1 cellular context compared by ENCODE assay signal in the genomic region with DNA sequence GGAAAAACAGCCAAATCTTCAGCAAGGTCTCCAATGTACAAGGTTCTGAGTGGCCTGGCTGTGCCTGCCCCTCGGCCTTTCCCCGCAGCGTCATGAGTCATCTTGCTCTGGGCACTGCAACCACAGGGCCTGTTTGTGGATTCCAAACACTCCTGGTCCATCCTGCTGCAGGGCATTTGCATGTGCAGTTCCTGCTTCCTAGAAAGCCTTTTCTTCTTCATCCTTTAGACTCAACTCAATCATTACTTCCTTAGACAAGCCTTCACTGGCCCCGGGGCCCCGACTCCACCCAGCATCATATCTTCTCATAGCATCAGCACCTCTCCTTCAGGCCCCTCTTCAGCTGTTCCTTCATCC.
TF ChIP-seq lines count a peak whose summit lies in the region.

No MANE protein-coding gene starts in this region.

TF ChIP-seq in HepG2, 621 proteins besides CTCF, POLR2A, EP300 and RAD21 (continued from another document and continues in another):
- TF ChIP-seq STAT6 (CRISPR knock-in tag; IDR thresholded peaks at IDR 0.05; ENCODE audit: borderline replicate concordance), result no peak
- TF ChIP-seq, protein P1, sequence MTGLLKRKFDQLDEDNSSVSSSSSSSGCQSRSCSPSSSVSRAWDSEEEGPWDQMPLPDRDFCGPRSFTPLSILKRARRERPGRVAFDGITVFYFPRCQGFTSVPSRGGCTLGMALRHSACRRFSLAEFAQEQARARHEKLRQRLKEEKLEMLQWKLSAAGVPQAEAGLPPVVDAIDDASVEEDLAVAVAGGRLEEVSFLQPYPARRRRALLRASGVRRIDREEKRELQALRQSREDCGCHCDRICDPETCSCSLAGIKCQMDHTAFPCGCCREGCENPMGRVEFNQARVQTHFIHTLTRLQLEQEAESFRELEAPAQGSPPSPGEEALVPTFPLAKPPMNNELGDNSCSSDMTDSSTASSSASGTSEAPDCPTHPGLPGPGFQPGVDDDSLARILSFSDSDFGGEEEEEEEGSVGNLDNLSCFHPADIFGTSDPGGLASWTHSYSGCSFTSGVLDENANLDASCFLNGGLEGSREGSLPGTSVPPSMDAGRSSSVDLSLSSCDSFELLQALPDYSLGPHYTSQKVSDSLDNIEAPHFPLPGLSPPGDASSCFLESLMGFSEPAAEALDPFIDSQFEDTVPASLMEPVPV (CRISPR knock-in tag; IDR thresholded peaks at IDR 0.05), result no peak
- no peak for TF ChIP-seq HOXA5 (CRISPR knock-in tag; IDR thresholded peaks at IDR 0.05)
- TF ChIP-seq KAT8 (CRISPR knock-in tag; IDR thresholded peaks at IDR 0.05), result peak; percentile 53; the same call in 1 of the 2 replicates
- TF ChIP-seq IKZF1 (IDR thresholded peaks at IDR 0.05), result no peak
- TF ChIP-seq GATAD1 (CRISPR knock-in tag; IDR thresholded peaks at IDR 0.05), result no peak; the same call in 1 of the 2 replicates
- TF ChIP-seq RXRA (CRISPR knock-in tag; IDR thresholded peaks at IDR 0.05), result peak; percentile 52; the same call in 1 of the 2 replicates
- no peak for TF ChIP-seq ZNF747 (CRISPR knock-in tag; IDR thresholded peaks at IDR 0.05; ENCODE audit: borderline replicate concordance)
- TF ChIP-seq, protein P2, sequence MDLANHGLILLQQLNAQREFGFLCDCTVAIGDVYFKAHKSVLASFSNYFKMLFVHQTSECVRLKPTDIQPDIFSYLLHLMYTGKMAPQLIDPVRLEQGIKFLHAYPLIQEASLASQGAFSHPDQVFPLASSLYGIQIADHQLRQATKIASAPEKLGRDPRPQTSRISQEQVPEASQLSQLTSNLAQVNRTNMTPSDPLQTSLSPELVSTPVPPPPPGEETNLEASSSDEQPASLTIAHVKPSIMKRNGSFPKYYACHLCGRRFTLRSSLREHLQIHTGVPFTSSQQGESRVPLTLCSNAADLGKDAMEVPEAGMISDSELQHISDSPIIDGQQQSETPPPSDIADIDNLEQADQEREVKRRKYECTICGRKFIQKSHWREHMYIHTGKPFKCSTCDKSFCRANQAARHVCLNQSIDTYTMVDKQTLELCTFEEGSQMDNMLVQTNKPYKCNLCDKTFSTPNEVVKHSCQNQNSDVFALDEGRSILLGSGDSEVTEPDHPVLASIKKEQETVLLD (CRISPR knock-in tag; IDR thresholded peaks at IDR 0.05; ENCODE audit: low read depth), result no peak
- no peak for TF ChIP-seq ARID2 (CRISPR knock-in tag; IDR thresholded peaks at IDR 0.05; ENCODE audit: borderline replicate concordance)
- TF ChIP-seq SIX1 (CRISPR knock-in tag; IDR thresholded peaks at IDR 0.05; ENCODE audit: borderline replicate concordance), result no peak
- no peak for TF ChIP-seq SPEN (CRISPR knock-in tag; IDR thresholded peaks at IDR 0.05; ENCODE audit: low read depth)
- no peak for TF ChIP-seq ZNF17 (CRISPR knock-in tag; IDR thresholded peaks at IDR 0.05)
- peak; percentile 19; the same call in 1 of the 2 replicates for TF ChIP-seq NFYB (CRISPR knock-in tag; IDR thresholded peaks at IDR 0.05)
- peak; percentile 36; the same call in 1 of the 2 replicates for TF ChIP-seq MYC (CRISPR knock-in tag; IDR thresholded peaks at IDR 0.05; ENCODE audit: borderline replicate concordance)
- 0 out of 2 replicates have a peak, but pooled peaks have one; percentile 36 for TF ChIP-seq ZMAT3 (CRISPR knock-in tag; conservative IDR thresholded peaks at IDR 0.05)
- TF ChIP-seq, protein P3, sequence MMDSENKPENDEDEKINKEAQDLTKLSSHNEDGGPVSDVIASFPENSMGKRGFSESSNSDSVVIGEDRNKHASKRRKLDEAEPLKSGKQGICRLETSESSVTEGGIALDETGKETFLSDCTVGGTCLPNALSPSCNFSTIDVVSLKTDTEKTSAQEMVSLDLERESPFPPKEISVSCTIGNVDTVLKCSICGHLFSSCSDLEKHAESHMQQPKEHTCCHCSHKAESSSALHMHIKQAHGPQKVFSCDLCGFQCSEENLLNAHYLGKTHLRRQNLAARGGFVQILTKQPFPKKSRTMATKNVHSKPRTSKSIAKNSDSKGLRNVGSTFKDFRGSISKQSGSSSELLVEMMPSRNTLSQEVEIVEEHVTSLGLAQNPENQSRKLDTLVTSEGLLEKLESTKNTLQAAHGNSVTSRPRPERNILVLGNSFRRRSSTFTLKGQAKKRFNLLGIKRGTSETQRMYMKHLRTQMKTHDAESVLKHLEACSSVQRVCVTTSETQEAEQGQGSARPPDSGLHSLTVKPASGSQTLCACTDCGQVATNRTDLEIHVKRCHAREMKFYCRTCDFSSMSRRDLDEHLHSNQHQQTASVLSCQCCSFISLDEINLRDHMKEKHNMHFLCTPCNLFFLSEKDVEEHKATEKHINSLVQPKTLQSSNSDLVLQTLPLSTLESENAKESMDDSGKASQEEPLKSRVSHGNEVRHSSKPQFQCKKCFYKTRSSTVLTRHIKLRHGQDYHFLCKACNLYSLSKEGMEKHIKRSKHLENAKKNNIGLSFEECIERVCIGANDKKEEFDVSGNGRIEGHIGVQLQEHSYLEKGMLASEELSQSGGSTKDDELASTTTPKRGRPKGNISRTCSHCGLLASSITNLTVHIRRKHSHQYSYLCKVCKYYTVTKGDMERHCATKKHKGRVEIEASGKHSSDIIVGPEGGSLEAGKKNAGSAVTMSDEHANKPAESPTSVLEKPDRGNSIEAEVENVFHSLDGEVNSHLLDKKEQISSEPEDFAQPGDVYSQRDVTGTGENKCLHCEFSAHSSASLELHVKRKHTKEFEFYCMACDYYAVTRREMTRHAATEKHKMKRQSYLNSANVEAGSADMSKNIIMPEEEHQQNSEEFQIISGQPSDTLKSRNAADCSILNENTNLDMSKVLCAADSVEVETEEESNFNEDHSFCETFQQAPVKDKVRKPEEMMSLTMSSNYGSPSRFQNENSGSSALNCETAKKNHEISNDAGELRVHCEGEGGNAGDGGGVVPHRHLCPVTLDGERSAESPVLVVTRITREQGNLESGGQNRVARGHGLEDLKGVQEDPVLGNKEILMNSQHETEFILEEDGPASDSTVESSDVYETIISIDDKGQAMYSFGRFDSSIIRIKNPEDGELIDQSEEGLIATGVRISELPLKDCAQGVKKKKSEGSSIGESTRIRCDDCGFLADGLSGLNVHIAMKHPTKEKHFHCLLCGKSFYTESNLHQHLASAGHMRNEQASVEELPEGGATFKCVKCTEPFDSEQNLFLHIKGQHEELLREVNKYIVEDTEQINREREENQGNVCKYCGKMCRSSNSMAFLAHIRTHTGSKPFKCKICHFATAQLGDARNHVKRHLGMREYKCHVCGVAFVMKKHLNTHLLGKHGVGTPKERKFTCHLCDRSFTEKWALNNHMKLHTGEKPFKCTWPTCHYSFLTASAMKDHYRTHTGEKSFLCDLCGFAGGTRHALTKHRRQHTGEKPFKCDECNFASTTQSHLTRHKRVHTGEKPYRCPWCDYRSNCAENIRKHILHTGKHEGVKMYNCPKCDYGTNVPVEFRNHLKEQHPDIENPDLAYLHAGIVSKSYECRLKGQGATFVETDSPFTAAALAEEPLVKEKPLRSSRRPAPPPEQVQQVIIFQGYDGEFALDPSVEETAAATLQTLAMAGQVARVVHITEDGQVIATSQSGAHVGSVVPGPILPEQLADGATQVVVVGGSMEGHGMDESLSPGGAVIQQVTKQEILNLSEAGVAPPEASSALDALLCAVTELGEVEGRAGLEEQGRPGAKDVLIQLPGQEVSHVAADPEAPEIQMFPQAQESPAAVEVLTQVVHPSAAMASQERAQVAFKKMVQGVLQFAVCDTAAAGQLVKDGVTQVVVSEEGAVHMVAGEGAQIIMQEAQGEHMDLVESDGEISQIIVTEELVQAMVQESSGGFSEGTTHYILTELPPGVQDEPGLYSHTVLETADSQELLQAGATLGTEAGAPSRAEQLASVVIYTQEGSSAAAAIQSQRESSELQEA (CRISPR knock-in tag; IDR thresholded peaks at IDR 0.05; ENCODE audit: not compliant biosample characterization), result no peak
- no peak for TF ChIP-seq REXO4 (CRISPR knock-in tag; IDR thresholded peaks at IDR 0.05; ENCODE audit: borderline replicate concordance)
- TF ChIP-seq IRX3 (CRISPR knock-in tag; IDR thresholded peaks at IDR 0.05; ENCODE audit: borderline replicate concordance, low read depth), result no peak
- TF ChIP-seq, protein P4, sequence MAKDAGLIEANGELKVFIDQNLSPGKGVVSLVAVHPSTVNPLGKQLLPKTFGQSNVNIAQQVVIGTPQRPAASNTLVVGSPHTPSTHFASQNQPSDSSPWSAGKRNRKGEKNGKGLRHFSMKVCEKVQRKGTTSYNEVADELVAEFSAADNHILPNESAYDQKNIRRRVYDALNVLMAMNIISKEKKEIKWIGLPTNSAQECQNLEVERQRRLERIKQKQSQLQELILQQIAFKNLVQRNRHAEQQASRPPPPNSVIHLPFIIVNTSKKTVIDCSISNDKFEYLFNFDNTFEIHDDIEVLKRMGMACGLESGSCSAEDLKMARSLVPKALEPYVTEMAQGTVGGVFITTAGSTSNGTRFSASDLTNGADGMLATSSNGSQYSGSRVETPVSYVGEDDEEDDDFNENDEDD (CRISPR knock-in tag; IDR thresholded peaks at IDR 0.05; ENCODE audit: borderline replicate concordance), result no peak
- TF ChIP-seq, protein P5, sequence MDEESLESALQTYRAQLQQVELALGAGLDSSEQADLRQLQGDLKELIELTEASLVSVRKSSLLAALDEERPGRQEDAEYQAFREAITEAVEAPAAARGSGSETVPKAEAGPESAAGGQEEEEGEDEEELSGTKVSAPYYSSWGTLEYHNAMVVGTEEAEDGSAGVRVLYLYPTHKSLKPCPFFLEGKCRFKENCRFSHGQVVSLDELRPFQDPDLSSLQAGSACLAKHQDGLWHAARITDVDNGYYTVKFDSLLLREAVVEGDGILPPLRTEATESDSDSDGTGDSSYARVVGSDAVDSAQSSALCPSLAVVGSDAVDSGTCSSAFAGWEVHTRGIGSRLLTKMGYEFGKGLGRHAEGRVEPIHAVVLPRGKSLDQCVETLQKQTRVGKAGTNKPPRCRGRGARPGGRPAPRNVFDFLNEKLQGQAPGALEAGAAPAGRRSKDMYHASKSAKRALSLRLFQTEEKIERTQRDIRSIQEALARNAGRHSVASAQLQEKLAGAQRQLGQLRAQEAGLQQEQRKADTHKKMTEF (CRISPR knock-in tag; IDR thresholded peaks at IDR 0.05), result peak; percentile 25; the same call in 1 of the 2 replicates
- peak; percentile 83; the same call in 1 of the 2 replicates for TF ChIP-seq JUND (CRISPR knock-in tag; IDR thresholded peaks at IDR 0.05)
- no peak for TF ChIP-seq ZNF234 (CRISPR knock-in tag; conservative IDR thresholded peaks at IDR 0.05)
- TF ChIP-seq TFE3 (CRISPR knock-in tag; IDR thresholded peaks at IDR 0.05), result peak; percentile 61; the same call in 1 of the 2 replicates
- peak; percentile 94 for TF ChIP-seq ELF3 (CRISPR knock-in tag; IDR thresholded peaks at IDR 0.05)
- TF ChIP-seq SMAD3 (CRISPR knock-in tag; IDR thresholded peaks at IDR 0.05), result no peak
- TF ChIP-seq SRSF9 (IDR thresholded peaks at IDR 0.05; ENCODE audit: borderline replicate concordance, insufficient read depth, low read depth, low read length, poor library complexity, severe bottlenecking), result no peak
- TF ChIP-seq ZNF333 (CRISPR knock-in tag; IDR thresholded peaks at IDR 0.05; ENCODE audit: borderline replicate concordance), result no peak
- TF ChIP-seq DBP (CRISPR knock-in tag; IDR thresholded peaks at IDR 0.05; ENCODE audit: not compliant biosample characterization), result no peak
- peak; percentile 66; the same call in 1 of the 2 replicates for TF ChIP-seq ZNF253 (CRISPR knock-in tag; IDR thresholded peaks at IDR 0.05; ENCODE audit: borderline replicate concordance)
- no peak for TF ChIP-seq GFI1 (CRISPR knock-in tag; IDR thresholded peaks at IDR 0.05; ENCODE audit: borderline replicate concordance)
- TF ChIP-seq, protein P6, sequence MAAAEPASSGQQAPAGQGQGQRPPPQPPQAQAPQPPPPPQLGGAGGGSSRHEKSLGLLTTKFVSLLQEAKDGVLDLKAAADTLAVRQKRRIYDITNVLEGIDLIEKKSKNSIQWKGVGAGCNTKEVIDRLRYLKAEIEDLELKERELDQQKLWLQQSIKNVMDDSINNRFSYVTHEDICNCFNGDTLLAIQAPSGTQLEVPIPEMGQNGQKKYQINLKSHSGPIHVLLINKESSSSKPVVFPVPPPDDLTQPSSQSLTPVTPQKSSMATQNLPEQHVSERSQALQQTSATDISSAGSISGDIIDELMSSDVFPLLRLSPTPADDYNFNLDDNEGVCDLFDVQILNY (CRISPR knock-in tag; conservative IDR thresholded peaks at IDR 0.05), result no peak
- TF ChIP-seq ZFP82 (CRISPR knock-in tag; IDR thresholded peaks at IDR 0.05; ENCODE audit: borderline replicate concordance), result no peak
- TF ChIP-seq ZKSCAN1 (IDR thresholded peaks at IDR 0.05; ENCODE audit: low read length), result no peak
- no peak for TF ChIP-seq ZSCAN29 (CRISPR knock-in tag; conservative IDR thresholded peaks at IDR 0.05)
